In genomic region chr19:17947815-17948473, GRCh38 we compare ENCODE assay signal across 8 cellular contexts. TPM values are rescaled to one million over a fixed set of nuclear protein-coding genes. Genes with fewer than 3 reads are reported as not detected.
DNase-seq lines count a peak whose midpoint lies in the region; ATAC-seq, FAIRE-seq and TF ChIP-seq lines count a peak whose summit lies in the region.

No MANE protein-coding gene starts in this region.

- H3K4me3 ChIP-seq in AG04449 (ENCODE audit: low read depth, low read length) = peak overlapping the region; percentile 60
- H3K4me3 ChIP-seq in bronchial epithelial cell (ENCODE audit: low read depth, low read length) = peak overlapping the region; percentile 54

- POLR2A ChIA-PET in AG04449 (lab: Yijun Ruan, JAX) (interaction anchor here (0.5 to 1.0 kb wide), 2 partner anchors 53 to 88 kb away, joined by 3 read pairs; partner anchors contain the start of gene RPL18A), activated B cell treated with CpG ODN at 0.5 μM for 24 hours (lab: Charles Lee) (interaction anchor here (0.6 to 4.2 kb wide), 19 partner anchors 10 to 898 kb away, joined by 3 to 45 read pairs (median 5); partner anchors contain the start of genes ARRDC2, CCDC124, FCHO1 and LSM4)

- ATAC-seq in GM19023 (IDR thresholded peaks at IDR 0.05; ENCODE audit: unreplicated experiment) = peak; percentile 61
- peak; percentile 61 for ATAC-seq in HG03354 (IDR thresholded peaks at IDR 0.05; ENCODE audit: poor library complexity, severe bottlenecking, unreplicated experiment)
- ATAC-seq in activated B cell treated with CpG ODN at 0.5 μM for 24 hours (ENCODE audit: low read depth) = peak; percentile 63

- no peaks in the 10 kb centered on the region for H3K9me3 Mint-ChIP-seq in activated B cell treated with CpG ODN at 0.5 μM for 24 hours

- TF ChIP-seq CTCF in AG04449 (IDR thresholded peaks at IDR 0.05; ENCODE audit: insufficient read depth, low read length, missing control alignments) = no peak
- TF ChIP-seq CTCF in activated B cell treated with CpG ODN at 0.5 μM for 24 hours (IDR thresholded peaks at IDR 0.05) = no peak
- TF ChIP-seq CTCF in bronchial epithelial cell (IDR thresholded peaks at IDR 0.05; ENCODE audit: insufficient read depth, low read length, severe bottlenecking) = no peak

- FAIRE-seq in bronchial epithelial cell (lab: Jason Lieb, UNC) = no peak

- peaks cover 2% of the 10 kb centered on the region for H3K36me3 ChIP-seq in bronchial epithelial cell (ENCODE audit: control insufficient read depth, insufficient read depth, low read length)

- H3K4me3 Mint-ChIP-seq in activated B cell treated with CpG ODN at 0.5 μM for 24 hours = peak overlapping the region; percentile 74

- peaks cover 59% of the 10 kb centered on the region for H3K4me1 Mint-ChIP-seq in activated B cell treated with CpG ODN at 0.5 μM for 24 hours

- intact Hi-C loops in activated B cell treated with CpG ODN at 0.5 μM for 24 hours (cut with micrococcal nuclease) = loop anchor here (1.0 to 10.0 kb wide), 6 partner anchors 31 to 467 kb away; partner anchors contain the start of genes MAST3, RAB3A and SSBP4

- H3K27me3 Mint-ChIP-seq in activated B cell treated with CpG ODN at 0.5 μM for 24 hours = peaks cover 12% of the 10 kb centered on the region

- peaks cover 5% of the 10 kb centered on the region for H3K36me3 Mint-ChIP-seq in activated B cell treated with CpG ODN at 0.5 μM for 24 hours (ENCODE audit: low read depth)

- peaks cover 37% of the 10 kb centered on the region for H3K27me3 ChIP-seq in bronchial epithelial cell (ENCODE audit: control insufficient read depth, insufficient read depth, low read length)

- DNase-seq in AG04449 (ENCODE audit: low read depth, low spot score) = no peak
- DNase-seq in NCI-H345 (lab: John Stamatoyannopoulos, UW) = peak; percentile 95
- DNase-seq in activated B cell treated with CpG ODN at 0.5 μM for 24 hours = peak; percentile 98
- peak; percentile 66 for DNase-seq in bronchial epithelial cell (ENCODE audit: low read depth)
- DNase-seq in islet precursor cell = peak; percentile 97
- DNase-seq in stimulated activated CD4-positive, alpha-beta T cell treated with anti-CD3 and anti-CD28 coated beads, Interleukin-12 subunit alpha, Interleukin-12 subunit beta, amount 100 ng/mL, for 4 hours = peak; percentile 94

- H3K27ac Mint-ChIP-seq in activated B cell treated with CpG ODN at 0.5 μM for 24 hours = no peak overlapping the region

- CTCF ChIA-PET in AG04449 (lab: Yijun Ruan, JAX) = interaction anchor here (0.9 to 24.2 kb wide), 5 partner anchors 13 to 109 kb away, joined by 3 to 666 read pairs (median 4); partner anchors contain the start of genes ARRDC2 and CCDC124
- CTCF ChIA-PET in activated B cell treated with CpG ODN at 0.5 μM for 24 hours (lab: Charles Lee) = interaction anchor here (0.7 to 5.3 kb wide), 5 partner anchors 10 to 52 kb away, joined by 3 to 17 read pairs (median 3); partner anchors contain the start of gene CCDC124

RNA-seq across cellular contexts. Expression of gene CCDC124, which starts 15.1 kb away (rescaled TPM):
- 49.9 and 59.5 TPM in 2 replicates for total RNA-seq in activated B cell treated with CpG ODN at 0.5 μM for 24 hours
- total RNA-seq in bronchial epithelial cell = 37.9 and 62.2 TPM in 2 replicates

RNA-seq across cellular contexts. Expression of gene KCNN1, which starts 19.0 kb away (rescaled TPM):
- 0.17 TPM in 1 of 2 replicates, not detected in the other for total RNA-seq in activated B cell treated with CpG ODN at 0.5 μM for 24 hours
- not detected in 2 replicates for total RNA-seq in bronchial epithelial cell
